In genomic region chr3:134487406-134487805, GRCh38 we compare ENCODE assay signal across 1 cellular context.
TF ChIP-seq lines count a peak whose summit lies in the region.

No MANE protein-coding gene starts in this region.

TF ChIP-seq in GM23338, 12 proteins besides CTCF, POLR2A, EP300 and RAD21:
- TF ChIP-seq NANOG (IDR thresholded peaks at IDR 0.05; ENCODE audit: borderline replicate concordance), result no peak
- no peak for TF ChIP-seq CREB1 (CRISPR knock-in tag; IDR thresholded peaks at IDR 0.05; ENCODE audit: low read depth)
- TF ChIP-seq EZH2phosphoT487 (IDR thresholded peaks at IDR 0.05; ENCODE audit: unreplicated experiment), result no peak
- TF ChIP-seq ZNF331 (CRISPR knock-in tag; IDR thresholded peaks at IDR 0.05; ENCODE audit: low read depth), result no peak
- TF ChIP-seq REST (IDR thresholded peaks at IDR 0.05; ENCODE audit: unreplicated experiment), result no peak
- TF ChIP-seq POLR2AphosphoS5 (IDR thresholded peaks at IDR 0.05; ENCODE audit: low read depth), result no peak
- no peak for TF ChIP-seq ZNF114 (CRISPR knock-in tag; IDR thresholded peaks at IDR 0.05)
- no peak for TF ChIP-seq JUNB (IDR thresholded peaks at IDR 0.05; ENCODE audit: unreplicated experiment)
- TF ChIP-seq ETS1 (IDR thresholded peaks at IDR 0.05), result no peak
- TF ChIP-seq STAT1 (IDR thresholded peaks at IDR 0.05; ENCODE audit: unreplicated experiment), result no peak
- TF ChIP-seq ZNF462 (CRISPR knock-in tag; IDR thresholded peaks at IDR 0.05), result no peak
